ENCODE assay signal across 23 cellular contexts in genomic region chr15:101611580-101612299, GRCh38.
"Had no signal": no experiment of that assay in that cellular context is flagged by ENCODE, and none has a peak within 500 bp of the region (broad histone marks: within the 10 kb centered on the region; RNA-seq: fewer than 3 reads in every experiment).

No MANE protein-coding gene starts in this region.

- DNase-seq: cerebellar nuclear complex; dermis blood vessel endothelial cell; endodermal cell; foreskin melanocyte; heart left ventricle; hippocampal formation; left colon; mucosa of descending colon; naive thymus-derived CD8-positive, alpha-beta T cell; occipital lobe; retina; stimulated activated CD4-positive, alpha-beta T cell treated with anti-CD3 and anti-CD28 coated beads, Interleukin-2, amount 100 ng/mL, for 24 hours; stimulated activated CD4-positive, alpha-beta T cell treated with anti-CD3 and anti-CD28 coated beads, Interleukin-4, amount 100 ng/mL, for 4 hours; stimulated activated naive CD4-positive, alpha-beta T cell; stomach; substantia nigra; transverse colon had no signal

- H3K27ac Mint-ChIP-seq: endodermal cell had no signal

- H3K9me3 ChIP-seq: heart left ventricle, mucosa of descending colon, prostate gland, stomach, thoracic aorta, transverse colon had no signal

- H3K27me3 ChIP-seq: heart left ventricle, transverse colon had no signal

- H3K9ac ChIP-seq: parathyroid adenoma had no signal

- H3K79me2 ChIP-seq: parathyroid adenoma had no signal

- H2AFZ ChIP-seq: parathyroid adenoma had no signal

- H3K9me3 Mint-ChIP-seq: endodermal cell; naive thymus-derived CD8-positive, alpha-beta T cell; neural crest cell had no signal

- H3K4me3 ChIP-seq: heart left ventricle, mucosa of descending colon, prostate gland, skin epidermis, stomach, thoracic aorta, transverse colon had no signal

- H3K4me1 ChIP-seq: parathyroid adenoma had no signal

- H3K36me3 ChIP-seq: heart left ventricle, prostate gland, stomach, thoracic aorta, transverse colon had no signal

- H3K27me3 Mint-ChIP-seq: naive thymus-derived CD8-positive, alpha-beta T cell had no signal

- H3K4me3 Mint-ChIP-seq: endodermal cell; naive thymus-derived CD8-positive, alpha-beta T cell; neural crest cell had no signal

- ATAC-seq: heart left ventricle; left colon; mucosa of descending colon; naive thymus-derived CD8-positive, alpha-beta T cell; sciatic nerve had no signal

- H3K4me1 Mint-ChIP-seq: naive thymus-derived CD8-positive, alpha-beta T cell had no signal

- H3K27ac ChIP-seq: parathyroid adenoma, prostate gland, skin epidermis, thoracic aorta, transverse colon had no signal
